1 cellular context compared by ENCODE assay signal in the genomic region with DNA sequence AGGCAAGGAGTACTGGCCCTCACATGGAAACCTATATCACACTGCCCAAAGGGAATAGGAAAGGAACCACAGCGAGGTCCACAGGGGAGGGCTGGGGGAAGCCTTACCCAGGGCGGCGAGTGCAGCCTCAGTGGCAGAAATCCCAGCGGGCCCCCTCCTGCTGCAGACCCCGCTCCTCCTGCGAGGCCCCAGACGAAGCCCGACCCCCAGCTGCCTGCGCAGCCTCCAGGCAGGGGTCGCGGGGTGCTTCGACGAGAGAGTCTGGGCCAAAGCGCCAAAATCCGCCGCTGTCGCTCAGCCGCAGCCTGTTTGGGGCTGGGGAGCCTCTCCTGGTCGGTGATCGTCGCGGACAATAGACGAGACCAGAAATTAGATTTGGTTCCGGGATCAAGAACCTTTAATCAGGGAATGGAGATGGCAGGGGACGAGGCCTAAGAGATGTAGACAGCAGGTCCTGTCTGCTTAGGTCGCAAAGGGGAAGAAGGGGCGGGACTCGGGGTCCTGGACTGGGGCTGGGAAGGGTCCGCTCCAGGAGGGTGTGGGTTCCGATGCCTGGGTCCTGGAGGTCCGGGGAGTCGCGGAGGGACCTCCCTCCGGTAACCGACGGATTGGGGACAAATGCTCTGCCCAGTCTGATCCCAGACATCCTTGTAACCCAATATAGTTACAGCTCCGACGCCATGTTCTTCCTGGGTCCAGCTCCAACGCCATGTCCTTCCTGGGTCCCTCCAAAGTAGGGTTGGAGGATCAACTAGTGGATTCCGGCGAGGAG.
TF ChIP-seq lines count a peak whose summit lies in the region.

No MANE protein-coding gene starts in this region.

TF ChIP-seq in HEK293T, 16 proteins besides CTCF, POLR2A, EP300 and RAD21 (continued from another document):
- TF ChIP-seq, protein P1, sequence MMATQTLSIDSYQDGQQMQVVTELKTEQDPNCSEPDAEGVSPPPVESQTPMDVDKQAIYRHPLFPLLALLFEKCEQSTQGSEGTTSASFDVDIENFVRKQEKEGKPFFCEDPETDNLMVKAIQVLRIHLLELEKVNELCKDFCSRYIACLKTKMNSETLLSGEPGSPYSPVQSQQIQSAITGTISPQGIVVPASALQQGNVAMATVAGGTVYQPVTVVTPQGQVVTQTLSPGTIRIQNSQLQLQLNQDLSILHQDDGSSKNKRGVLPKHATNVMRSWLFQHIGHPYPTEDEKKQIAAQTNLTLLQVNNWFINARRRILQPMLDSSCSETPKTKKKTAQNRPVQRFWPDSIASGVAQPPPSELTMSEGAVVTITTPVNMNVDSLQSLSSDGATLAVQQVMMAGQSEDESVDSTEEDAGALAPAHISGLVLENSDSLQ (IDR thresholded peaks at IDR 0.05): no peak
- no peak for TF ChIP-seq SP1 (IDR thresholded peaks at IDR 0.05)
- TF ChIP-seq CTBP1 (IDR thresholded peaks at IDR 0.05; ENCODE audit: borderline replicate concordance): no peak
- TF ChIP-seq FOXA1 (IDR thresholded peaks at IDR 0.05): no peak
